ENCODE assay signal across 8 cellular contexts in genomic region chr11:82701847-82702520, GRCh38. TPM values are rescaled to one million over a fixed set of nuclear protein-coding genes. Genes with fewer than 3 reads are reported as not detected.
A peak's percentile ranks its signal among the peaks of the same experiment; 100 is the strongest.
DNase-seq lines count a peak whose midpoint lies in the region; ATAC-seq and TF ChIP-seq lines count a peak whose summit lies in the region.

No MANE protein-coding gene starts in this region.

- H3K4me3 ChIP-seq in PC-3 (ENCODE audit: low read length) (no peak overlapping the region), esophagus muscularis mucosa (no peak overlapping the region), aorta (ENCODE audit: low read length in 2 of 2) (no peak overlapping the region)

- H3K4me1 ChIP-seq in PC-3 (ENCODE audit: insufficient read depth, low read length) = no peaks in the 10 kb centered on the region
- H3K4me1 ChIP-seq in esophagus muscularis mucosa = no peaks in the 10 kb centered on the region
- no peaks in the 10 kb centered on the region for H3K4me1 ChIP-seq in aorta (ENCODE audit: control insufficient read depth in 1 of 2, insufficient read depth in 2 of 2, low read length in 2 of 2)

- POLR2A ChIA-PET in PC-3 (lab: Charles Lee; ENCODE audit: unreplicated experiment) = no interaction called here

- intact Hi-C loops in PC-3 (cut with micrococcal nuclease) (loop anchor here (5.0 kb wide), 1 partner anchor 1045 kb away; no protein-coding TSS in a partner anchor), esophagus muscularis mucosa (cut with DNase I) (no loop called here), aorta (cut with DNase I) (no loop called here)

- no peaks in the 10 kb centered on the region for H3K27me3 ChIP-seq in PC-3 (ENCODE audit: low read length)
- peaks cover 0 to 10% (median 0%) of the 10 kb centered on the region in 4 donors for H3K27me3 ChIP-seq in esophagus muscularis mucosa
- no peaks in the 10 kb centered on the region for H3K27me3 ChIP-seq in aorta (ENCODE audit: control insufficient read depth in 1 of 2, insufficient read depth in 2 of 2, low read length in 1 of 2)

- H3K4me2 ChIP-seq in PC-3 (ENCODE audit: low read length) = no peak overlapping the region

- H3K36me3 ChIP-seq in PC-3 (ENCODE audit: low read depth, low read length) (no peaks in the 10 kb centered on the region), esophagus muscularis mucosa (no peaks in the 10 kb centered on the region), aorta (ENCODE audit: control insufficient read depth in 1 of 2, insufficient read depth in 2 of 2, low read length in 1 of 2) (no peaks in the 10 kb centered on the region)

- no peaks in the 10 kb centered on the region for H3K9me2 ChIP-seq in PC-3 (replicated peaks; ENCODE audit: low read length)

- DNase-seq in AG08396 (ENCODE audit: low spot score) (peak; percentile 39), ELR (ENCODE audit: low read depth) (peak; percentile 40), PC-3 (peak; percentile 81), esophagus muscularis mucosa (ENCODE audit: extremely low spot score) (peak; percentile 91), retina (peak; percentile 72), aorta (no peak)

- no peak for TF ChIP-seq POLR2A in esophagus muscularis mucosa (IDR thresholded peaks at IDR 0.05; ENCODE audit: low read depth)

- 39% methylated on average over 7 of the region's 7 CpGs for WGBS in esophagus muscularis mucosa
- WGBS in aorta, 2 donors = 50 to 51% methylated on average over 7 of the region's 7 CpGs

- peak; percentile 49 for ATAC-seq in HG02870 (IDR thresholded peaks at IDR 0.05; ENCODE audit: unreplicated experiment)
- no peak for ATAC-seq in PC-3
- no peak for ATAC-seq in HG03097 (IDR thresholded peaks at IDR 0.05; ENCODE audit: low FRiP score, unreplicated experiment)
- ATAC-seq in aorta (ENCODE audit: low FRiP score) = no peak

- TF ChIP-seq CTCF in PC-3 (conservative IDR thresholded peaks at IDR 0.05; ENCODE audit: low read depth, low read length) = peak; percentile 94
- peak; percentile 38 to 56 (median 38) for TF ChIP-seq CTCF in esophagus muscularis mucosa (IDR thresholded peaks at IDR 0.05)

- H3F3A ChIP-seq in PC-3 (ENCODE audit: low read length, unreplicated experiment) = no peaks in the 10 kb centered on the region

- no peak overlapping the region for H2AFZ ChIP-seq in PC-3 (ENCODE audit: low read length)

- no peaks in the 10 kb centered on the region for H3K79me2 ChIP-seq in PC-3 (ENCODE audit: low read length)

- no peak overlapping the region for H3K9ac ChIP-seq in PC-3 (ENCODE audit: low read length)

- H3K9me3 ChIP-seq in PC-3 (ENCODE audit: low read length) (no peaks in the 10 kb centered on the region), esophagus muscularis mucosa (no peaks in the 10 kb centered on the region), aorta (ENCODE audit: control insufficient read depth, low read length) (no peaks in the 10 kb centered on the region)

- CTCF ChIA-PET in PC-3 (lab: Charles Lee) = no interaction called here

- no TSS peak for BruUV-seq in PC-3 (replicated peaks; lab: Mats Ljungman, UMichigan)

- no peak for TF ChIP-seq EP300 in esophagus muscularis mucosa (IDR thresholded peaks at IDR 0.05)

- no peak overlapping the region for H3K27ac ChIP-seq in PC-3 (ENCODE audit: low read length)
- H3K27ac ChIP-seq in esophagus muscularis mucosa (replicated peaks in 1 of 4) = no peak overlapping the region
- H3K27ac ChIP-seq in aorta (ENCODE audit: low read depth in 1 of 2, low read length in 2 of 2) = no peak overlapping the region

- H4K20me1 ChIP-seq in PC-3 (ENCODE audit: low read length) = no peaks in the 10 kb centered on the region

RNA-seq across cellular contexts. Expression of gene FAM181B, which starts 31.7 kb away (rescaled TPM):
- 0.23 TPM in 1 of 2 replicates, not detected in the other for total RNA-seq in PC-3 (2014; rRNA removed)
- 1 to 10 TPM in 3 of 4 donors, under 1 TPM in 1; 0.83 to 1.6 (median 1.2) TPM for total RNA-seq in esophagus muscularis mucosa
- total RNA-seq in aorta = 1 to 10 TPM; 1.7 to 1.9 TPM
- 1 to 10 TPM; 1.3 to 1.8 TPM for polyA plus RNA-seq in aorta

Comparison
In these comparisons a context has a peak if more than half of its experiments do, and no peak if none do; other contexts are left out.
1. DNase-seq: peak in AG08396 (single experiment), ELR (single experiment), PC-3 (single experiment), esophagus muscularis mucosa (single experiment) and retina (single experiment); none in aorta (0 of 2).